Comparison of ENCODE assay signal across 22 cellular contexts in genomic region chr1:51669191-51669590, GRCh38. TPM values are rescaled to one million over a fixed set of nuclear protein-coding genes. Genes with fewer than 3 reads are reported as not detected.
DNase-seq lines count a peak whose midpoint lies in the region; ATAC-seq and TF ChIP-seq lines count a peak whose summit lies in the region.
"Had no signal": no experiment of that assay in that cellular context is flagged by ENCODE, and none has a peak within 500 bp of the region (broad histone marks: within the 10 kb centered on the region; RNA-seq: fewer than 3 reads in every experiment).

No MANE protein-coding gene starts in this region.

- POLR2A ChIA-PET in PC-9 (lab: Charles Lee; ENCODE audit: unreplicated experiment): interaction anchor here (0.8 kb wide), 1 partner anchor 911 kb away, joined by 3 read pairs; no protein-coding TSS in a partner anchor

- intact Hi-C loops in PC-9 (cut with micrococcal nuclease; ENCODE audit: unreplicated experiment): no loop called here

- no peak overlapping the region for H3K4ac ChIP-seq in mesenchymal stem cell (ENCODE audit: low read depth in 1 of 2, low read length in 2 of 2)

- H2BK120ac ChIP-seq in mesenchymal stem cell (ENCODE audit: low read depth, low read length): no peak overlapping the region

- H3K79me1 ChIP-seq in mesenchymal stem cell (replicated peaks; ENCODE audit: low read length, poor library complexity, severe bottlenecking): peaks cover 23% of the 10 kb centered on the region

- H3K23ac ChIP-seq in mesenchymal stem cell (ENCODE audit: low read length in 2 of 2): no peak overlapping the region

- WGBS in mesenchymal stem cell: 50% methylated on average over 1 of the region's 3 CpGs
- WGBS in gastroesophageal sphincter (ENCODE audit: low coverage in 1 of 2), 2 donors: 77 to 80% methylated on average over 1 to 3 of the region's 3 CpGs

- H3K9me3 ChIP-seq in PC-9 (ENCODE audit: insufficient read depth, low read depth) (no peaks in the 10 kb centered on the region), mesenchymal stem cell (ENCODE audit: control insufficient read depth, low read length) (no peaks in the 10 kb centered on the region), SJCRH30 (replicated peaks) (no peaks in the 10 kb centered on the region), gastroesophageal sphincter (no peaks in the 10 kb centered on the region)
- H3K9me3 ChIP-seq: esophagus squamous epithelium, HAP-1, prostate gland, transverse colon had no signal

- H3K27ac ChIP-seq in 22Rv1 (peak overlapping the region; percentile 57), PC-9 (peak overlapping the region; percentile 25), mesenchymal stem cell (ENCODE audit: low read length, poor library complexity, severe bottlenecking) (no peak overlapping the region), SJCRH30 (no peak overlapping the region), gastroesophageal sphincter (no peak overlapping the region)
- H3K27ac ChIP-seq: esophagus squamous epithelium, prostate gland, transverse colon had no signal

- peaks cover 13% of the 10 kb centered on the region for H3K4me1 ChIP-seq in PC-9 (replicated peaks; ENCODE audit: insufficient read depth)
- H3K4me1 ChIP-seq in mesenchymal stem cell (ENCODE audit: control insufficient read depth, insufficient read depth, low read depth, low read length): peaks cover 4% of the 10 kb centered on the region
- H3K4me1 ChIP-seq in SJCRH30: no peaks in the 10 kb centered on the region
- peaks cover 0 to 32% (median 0%) of the 10 kb centered on the region in 3 donors for H3K4me1 ChIP-seq in gastroesophageal sphincter
- H3K4me1 ChIP-seq: HAP-1, prostate gland had no signal

- TF ChIP-seq POLR2A in gastroesophageal sphincter (IDR thresholded peaks at IDR 0.05): no peak

- no TSS peak for BruUV-seq in PC-9 (replicated peaks; lab: Mats Ljungman, UMichigan)

- no peaks in the 10 kb centered on the region for H3K27me3 ChIP-seq in PC-9 (ENCODE audit: insufficient read depth, low read depth)
- no peaks in the 10 kb centered on the region for H3K27me3 ChIP-seq in mesenchymal stem cell (ENCODE audit: control insufficient read depth in 1 of 2, insufficient read depth in 1 of 2, low read length in 2 of 2)
- H3K27me3 ChIP-seq in SJCRH30: no peaks in the 10 kb centered on the region
- no peaks in the 10 kb centered on the region for H3K27me3 ChIP-seq in gastroesophageal sphincter
- H3K27me3 ChIP-seq: esophagus squamous epithelium, transverse colon had no signal

- peaks cover 18% of the 10 kb centered on the region; the same call in 1 of the 2 replicates for H3F3A ChIP-seq in PC-9 (ENCODE audit: insufficient read depth, low read depth)

- H3K4me2 ChIP-seq in PC-9 (no peak overlapping the region), mesenchymal stem cell (ENCODE audit: low read length, poor library complexity, severe bottlenecking) (no peak overlapping the region)
- H3K4me2 ChIP-seq: smooth muscle cell had no signal

- DNase-seq in Ammon's horn (ENCODE audit: low spot score) (peak; percentile 14), PC-9 (no peak), mesenchymal stem cell (no peak), SJCRH30 (no peak)
- DNase-seq: activated CD8-positive, alpha-beta memory T cell treated with anti-CD3 and anti-CD28 coated beads for 24 hours; activated naive CD4-positive, alpha-beta T cell treated with anti-CD3 and anti-CD28 coated beads for 36 hours; activated T-cell treated with anti-CD3 and anti-CD28 coated beads, Interleukin-2, amount 50 U/mL, for 48 hours; effector CD4-positive, alpha-beta T cell; esophagus squamous epithelium; left colon; NCI-H1048; stimulated activated CD4-positive, alpha-beta T cell treated with anti-CD3 and anti-CD28 coated beads, Interleukin-2, amount 100 ng/mL, for 48 hours; T1000; transverse colon had no signal

- peaks cover 25% of the 10 kb centered on the region; the same call in 1 of the 2 replicates for H3K36me3 ChIP-seq in PC-9 (ENCODE audit: low read depth)
- peaks cover 0 to 7% of the 10 kb centered on the region in 2 experiments for H3K36me3 ChIP-seq in mesenchymal stem cell (ENCODE audit: control insufficient read depth in 1 of 2, insufficient read depth in 2 of 2, low read depth in 1 of 2, low read length in 2 of 2)
- H3K36me3 ChIP-seq in SJCRH30: no peaks in the 10 kb centered on the region
- H3K36me3 ChIP-seq in gastroesophageal sphincter: no peaks in the 10 kb centered on the region
- H3K36me3 ChIP-seq: HAP-1, prostate gland, transverse colon had no signal

- no peak overlapping the region for H3K9ac ChIP-seq in mesenchymal stem cell (ENCODE audit: low read length)

- H3K9me2 ChIP-seq in PC-9 (ENCODE audit: insufficient read depth): no peaks in the 10 kb centered on the region

- H4K91ac ChIP-seq in mesenchymal stem cell (ENCODE audit: low read length): no peak overlapping the region

- ATAC-seq in HG02840 (IDR thresholded peaks at IDR 0.05; ENCODE audit: low FRiP score, unreplicated experiment): no peak
- no peak for ATAC-seq in gastroesophageal sphincter
- ATAC-seq: activated CD4-positive, CD25-positive, alpha-beta regulatory T cell treated with anti-CD3 and anti-CD28 coated beads, Interleukin-2, amount 50 U/mL, for 24 hours; left colon; natural killer cell treated with Interleukin-12 subunit alpha and Interleukin-12 subunit beta and Interleukin-15 and Interleukin-18, amount 100 ng/mL, for 72 hours had no signal

- peak overlapping the region; percentile 9 for H2AK5ac ChIP-seq in mesenchymal stem cell (ENCODE audit: low read length, severe bottlenecking)

- peaks cover 7% of the 10 kb centered on the region for H4K20me1 ChIP-seq in PC-9 (ENCODE audit: insufficient read depth)

- H4K8ac ChIP-seq in mesenchymal stem cell (ENCODE audit: low read length): no peak overlapping the region

- TF ChIP-seq EP300 in gastroesophageal sphincter (IDR thresholded peaks at IDR 0.05): no peak

- no peak overlapping the region for H2BK5ac ChIP-seq in mesenchymal stem cell (ENCODE audit: low read depth, low read length, poor library complexity, severe bottlenecking)

- no peak overlapping the region for H3K14ac ChIP-seq in mesenchymal stem cell (ENCODE audit: low read length in 2 of 2)

- TF ChIP-seq CTCF in 22Rv1 (IDR thresholded peaks at IDR 0.05): no peak
- TF ChIP-seq CTCF in PC-9 (conservative IDR thresholded peaks at IDR 0.05): no peak
- no peak for TF ChIP-seq CTCF in gastroesophageal sphincter (IDR thresholded peaks at IDR 0.05)

- H3K79me2 ChIP-seq in PC-9 (ENCODE audit: low read depth): peaks cover 91% of the 10 kb centered on the region

- no peak overlapping the region for H3K4me3 ChIP-seq in PC-9
- no peak overlapping the region for H3K4me3 ChIP-seq in mesenchymal stem cell (ENCODE audit: insufficient read depth in 1 of 2, low read depth in 1 of 2, low read length in 2 of 2)
- no peak overlapping the region for H3K4me3 ChIP-seq in SJCRH30
- H3K4me3 ChIP-seq in gastroesophageal sphincter: no peak overlapping the region
- H3K4me3 ChIP-seq: esophagus squamous epithelium, HAP-1, prostate gland, smooth muscle cell, transverse colon had no signal

- H3K18ac ChIP-seq in mesenchymal stem cell (ENCODE audit: low read depth in 1 of 2, low read length in 2 of 2): no peak overlapping the region

- CTCF ChIA-PET in PC-9 (lab: Charles Lee): no interaction called here

- no peak overlapping the region for H2AFZ ChIP-seq in PC-9
- no peak overlapping the region for H2AFZ ChIP-seq in mesenchymal stem cell (ENCODE audit: low read depth, low read length)

- H2BK15ac ChIP-seq in mesenchymal stem cell (ENCODE audit: low read depth, poor library complexity, severe bottlenecking): no peak overlapping the region

- peak overlapping the region in 1 of 2 experiments; percentile 47 for H2BK12ac ChIP-seq in mesenchymal stem cell (ENCODE audit: low read length in 2 of 2)

RNA-seq across cellular contexts. Expression of gene OSBPL9, which starts 52.3 kb away (rescaled TPM):
- 149 and 188 TPM in 2 replicates for total RNA-seq in PC-9 (2021)
- polyA plus RNA-seq in mesenchymal stem cell (2013, experiment 1 of 2): 48.8 TPM
- 49.0 TPM for polyA plus RNA-seq in mesenchymal stem cell (2013, experiment 2 of 2)
- total RNA-seq in SJCRH30 (2014; rRNA removed; shearing (Covaris generic)): 144 and 147 TPM in 2 replicates
- 100 to 1,000 TPM in 1 of 4 donors, 10 to 100 TPM in 3; 56.9 to 110 (median 78.3) TPM for total RNA-seq in gastroesophageal sphincter

Comparison
In these comparisons a context has a peak if more than half of its experiments do, and no peak if none do; other contexts are left out.
1. H3K27ac ChIP-seq: peak in 22Rv1 (single experiment) and PC-9 (single experiment); none in mesenchymal stem cell (single experiment), SJCRH30 (single experiment) and gastroesophageal sphincter (0 of 4).